In genomic region chr13:54484166-54484565, GRCh38 we compare ENCODE assay signal across 35 cellular contexts.
"Had no signal": no experiment of that assay in that cellular context is flagged by ENCODE, and none has a peak within 500 bp of the region (broad histone marks: within the 10 kb centered on the region; RNA-seq: fewer than 3 reads in every experiment).

No MANE protein-coding gene starts in this region.

- DNase-seq: Karpas-422, Kasumi-1, KBM-7, KG1, MG63, MM.1S, MV-4-11, NCI-H1048, NCI-H1092, NCI-H1092 treated with DMSO at 0.1 percent for 48 hours, NCI-H1105, NCI-H1105 treated with DMSO at 0.1 percent for 48 hours, NCI-H1417, NCI-H1417 treated with DMSO at 0.1 percent for 48 hours, NCI-H1436, NCI-H1436 treated with DMSO at 0.1 percent for 48 hours, NCI-H146, NCI-H1694, NCI-H1694 treated with DMSO at 0.1 percent for 48 hours, NCI-H187, NCI-H187 treated with DMSO at 0.1 percent for 48 hours, NCI-H1930, NCI-H2029, NCI-H2029 treated with DMSO at 0.1 percent for 48 hours, NCI-H2081, NCI-H2081 treated with DMSO at 0.1 percent for 48 hours, NCI-H2107, NCI-H2171, NCI-H2171 treated with DMSO at 0.1 percent for 48 hours, NCI-H2227 treated with DMSO at 0.1 percent for 48 hours, NCI-H226, NCI-H345, NCI-H446, NCI-H446 treated with DMSO at 0.1 percent for 48 hours had no signal

- H3K27ac ChIP-seq: KMS-11 had no signal

- H3K9me3 ChIP-seq: MG63 had no signal

- H3K36me3 ChIP-seq: MG63 had no signal

- H3K4me2 ChIP-seq: KMS-11 had no signal

- H3K4me3 ChIP-seq: MG63 had no signal

- H3K27me3 ChIP-seq: MG63 had no signal

- H3K9ac ChIP-seq: KMS-11 had no signal
